Comparison of ENCODE assay signal across 8 cellular contexts in the genomic region with DNA sequence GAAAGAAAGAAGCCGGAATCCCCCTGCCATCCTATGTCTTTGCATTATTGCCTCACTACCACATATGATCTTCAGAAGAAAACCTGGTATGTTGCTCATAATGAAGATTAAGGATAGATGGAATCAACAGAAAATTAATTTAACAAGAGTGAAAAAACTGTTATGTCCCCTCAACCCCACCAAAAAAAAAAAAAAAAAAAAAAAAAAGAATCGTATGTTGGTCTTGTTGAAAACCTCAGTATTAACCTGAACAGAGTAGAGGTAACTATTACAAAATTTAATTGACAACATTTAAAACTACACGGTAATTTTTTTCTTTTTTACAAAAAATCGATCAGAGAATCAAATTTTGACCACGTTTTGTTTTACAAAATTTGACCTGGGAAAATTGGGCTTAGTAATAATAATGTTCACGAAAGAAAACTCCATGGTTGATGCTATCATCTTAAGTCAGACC. TPM values are rescaled to one million over a fixed set of nuclear protein-coding genes. Genes with fewer than 3 reads are reported as not detected.
DNase-seq lines count a peak whose midpoint lies in the region; ATAC-seq and TF ChIP-seq lines count a peak whose summit lies in the region.

No MANE protein-coding gene starts in this region.

- peaks cover 36% of the 10 kb centered on the region for H3K4me1 Mint-ChIP-seq in T-helper 17 cell

- no peak for DNase-seq in T-helper 17 cell
- DNase-seq in fibroblast of pulmonary artery (ENCODE audit: low read depth), result no peak
- DNase-seq in retinal pigment epithelial cell (ENCODE audit: low read depth), result no peak
- DNase-seq in NCI-H146 (lab: John Stamatoyannopoulos, UW), result no peak
- no peak for DNase-seq in COR-L47 (lab: John Stamatoyannopoulos, UW)
- DNase-seq in AML-193 (lab: John Stamatoyannopoulos, UW), result no peak
- DNase-seq in HCEC 1CT, result no peak

- H3K36me3 Mint-ChIP-seq in T-helper 17 cell (ENCODE audit: low read depth), result peaks cover 10% of the 10 kb centered on the region

- H3K4me3 ChIP-seq in GM08714 (ENCODE audit: low read length) (peak overlapping the region; percentile 70), fibroblast of pulmonary artery (replicated peaks; ENCODE audit: low read depth, low read length) (peak overlapping the region; percentile 100), retinal pigment epithelial cell (ENCODE audit: low read length) (peak overlapping the region; percentile 100)

- ATAC-seq in T-helper 17 cell, result no peak

- peak overlapping the region; percentile 98 for H3K4me3 Mint-ChIP-seq in T-helper 17 cell

- H3K27me3 Mint-ChIP-seq in T-helper 17 cell, result no peaks in the 10 kb centered on the region

- no peaks in the 10 kb centered on the region for H3K9me3 ChIP-seq in T-helper 17 cell (ENCODE audit: control insufficient read depth, low read length, poor library complexity, severe bottlenecking)

- no peak for TF ChIP-seq CTCF in fibroblast of pulmonary artery (IDR thresholded peaks at IDR 0.05; ENCODE audit: low read length, missing control alignments)
- no peak for TF ChIP-seq CTCF in retinal pigment epithelial cell (conservative IDR thresholded peaks at IDR 0.05; ENCODE audit: low read depth, low read length)

- peak overlapping the region; percentile 99 for H3K27ac Mint-ChIP-seq in T-helper 17 cell

RNA-seq across cellular contexts. Expression of a gene that starts 0.8 kb away (rescaled TPM):
- 100 to 1,000 TPM; 192 to 212 TPM for total RNA-seq in T-helper 17 cell

RNA-seq across cellular contexts. Expression of a gene that starts 29.2 kb away (rescaled TPM):
- total RNA-seq in T-helper 17 cell, result under 1 TPM; 0.25 to 0.76 TPM
